Comparison of ENCODE assay signal across 20 cellular contexts in the genomic region with DNA sequence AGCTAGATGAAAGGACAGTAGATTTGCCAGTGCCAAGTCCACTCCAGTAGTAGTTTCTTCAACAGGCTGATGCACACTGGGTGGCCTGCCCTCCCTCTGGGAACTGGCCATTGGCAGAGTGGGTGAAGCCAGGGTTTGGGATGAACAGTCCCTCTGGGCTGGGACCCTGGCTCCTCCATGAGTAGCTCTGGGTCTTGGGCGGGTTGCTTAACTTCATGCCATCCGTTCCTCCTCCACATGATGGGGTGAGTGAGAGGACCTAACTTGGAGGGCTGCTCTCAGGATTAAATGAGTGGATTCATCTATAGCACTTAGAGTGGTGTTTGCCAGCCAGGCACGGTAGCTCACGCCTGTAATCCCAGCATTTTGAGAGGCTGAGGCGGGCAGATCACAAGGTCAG. TPM values are rescaled to one million over a fixed set of nuclear protein-coding genes. Genes with fewer than 3 reads are reported as not detected.
A peak's percentile ranks its signal among the peaks of the same experiment; 100 is the strongest.
DNase-seq lines count a peak whose midpoint lies in the region; ATAC-seq and TF ChIP-seq lines count a peak whose summit lies in the region.
"Had no signal": no experiment of that assay in that cellular context is flagged by ENCODE, and none has a peak within 500 bp of the region (broad histone marks: within the 10 kb centered on the region; RNA-seq: fewer than 3 reads in every experiment).

No MANE protein-coding gene starts in this region.

- no peak for ATAC-seq in upper lobe of right lung
- ATAC-seq: HCT116, HepG2 had no signal

- H3K27ac ChIP-seq in endodermal cell (ENCODE audit: low read depth, low read length) (no peak overlapping the region), neutrophil (peak overlapping the region; percentile 8), upper lobe of right lung (no peak overlapping the region)
- H3K27ac ChIP-seq: 22Rv1, PC-9 had no signal

- no peaks in the 10 kb centered on the region for H3K9me3 ChIP-seq in endodermal cell (ENCODE audit: control insufficient read depth, low read length)
- no peaks in the 10 kb centered on the region for H3K9me3 ChIP-seq in neutrophil
- H3K9me3 ChIP-seq in upper lobe of right lung, result no peaks in the 10 kb centered on the region
- H3K9me3 ChIP-seq: BE2C had no signal

- CTCF ChIA-PET in activated CD4-positive, alpha-beta memory T cell treated with anti-CD3 and anti-CD28 coated beads for 36 hours (lab: Charles Lee), result no interaction called here
- CTCF ChIA-PET in activated CD4-positive, alpha-beta memory T cell treated with anti-CD3 and anti-CD28 coated beads, Interleukin-2, amount 10 ng/mL, durations not matched to agents 7 days and 5 days (lab: Charles Lee), result interaction anchor here (0.7 kb wide), 1 partner anchor 208 kb away, joined by 3 read pairs; a partner anchor contains a TSS

- H3K36me3 ChIP-seq in endodermal cell (ENCODE audit: control insufficient read depth, insufficient read depth, low read length) (peaks cover 61% of the 10 kb centered on the region), neutrophil (peaks cover 81% of the 10 kb centered on the region), upper lobe of right lung (peaks cover 68% of the 10 kb centered on the region)

- H3K4me3 ChIP-seq in endodermal cell (ENCODE audit: low read length) (no peak overlapping the region), neutrophil (ENCODE audit: low read depth in 1 of 2, low read length in 1 of 2) (no peak overlapping the region), upper lobe of right lung (no peak overlapping the region)
- H3K4me3 ChIP-seq: PC-9 had no signal

- intact Hi-C loops in activated CD4-positive, alpha-beta memory T cell treated with anti-CD3 and anti-CD28 coated beads for 36 hours (cut with micrococcal nuclease), result no loop called here
- intact Hi-C loops in upper lobe of right lung (cut with DNase I), result no loop called here
- intact Hi-C loops in activated T-helper 1 cell treated with anti-CD3 and anti-CD28 coated beads, Interleukin-12 subunit alpha, Interleukin-12 subunit beta, Interleukin-2, Interleukin-4 antibody, amounts not matched to agents 30 ng/mL and 10 ng/mL and 1 ng/mL, durations not matched to agents 14 hours and 24 hours and 36 hours (cut with micrococcal nuclease), result no loop called here

- H3K9ac ChIP-seq in endodermal cell (ENCODE audit: extremely low read depth, low read length, poor library complexity, severe bottlenecking), result no peak overlapping the region

- H3K4me1 ChIP-seq in endodermal cell (ENCODE audit: control insufficient read depth, insufficient read depth, low read length) (peaks cover 2% of the 10 kb centered on the region), neutrophil (ENCODE audit: control insufficient read depth in 1 of 2, insufficient read depth in 1 of 2, low read depth in 1 of 2, low read length in 1 of 2) (peaks cover 5 to 12% of the 10 kb centered on the region in 2 experiments), upper lobe of right lung (peaks cover 6% of the 10 kb centered on the region)
- H3K4me1 ChIP-seq: BE2C had no signal

- H3K9me3 Mint-ChIP-seq in activated CD4-positive, alpha-beta memory T cell treated with anti-CD3 and anti-CD28 coated beads for 36 hours, result no peaks in the 10 kb centered on the region
- H3K9me3 Mint-ChIP-seq in activated CD4-positive, alpha-beta memory T cell treated with anti-CD3 and anti-CD28 coated beads, Interleukin-2, amount 10 ng/mL, durations not matched to agents 7 days and 5 days, result no peaks in the 10 kb centered on the region
- no peaks in the 10 kb centered on the region for H3K9me3 Mint-ChIP-seq in endodermal cell
- no peaks in the 10 kb centered on the region for H3K9me3 Mint-ChIP-seq in activated T-helper 1 cell treated with anti-CD3 and anti-CD28 coated beads, Interleukin-12 subunit alpha, Interleukin-12 subunit beta, Interleukin-2, Interleukin-4 antibody, amounts not matched to agents 30 ng/mL and 10 ng/mL and 1 ng/mL, durations not matched to agents 14 hours and 24 hours and 36 hours

- H3K27me3 ChIP-seq in endodermal cell (ENCODE audit: control insufficient read depth, insufficient read depth, low read length, poor library complexity, severe bottlenecking), result no peaks in the 10 kb centered on the region
- no peaks in the 10 kb centered on the region for H3K27me3 ChIP-seq in neutrophil
- H3K27me3 ChIP-seq in upper lobe of right lung, result no peaks in the 10 kb centered on the region
- H3K27me3 ChIP-seq: BE2C had no signal

- TF ChIP-seq CTCF in endodermal cell (conservative IDR thresholded peaks at IDR 0.05), result no peak
- TF ChIP-seq CTCF in neutrophil (IDR thresholded peaks at IDR 0.05), result no peak
- no peak for TF ChIP-seq CTCF in upper lobe of right lung (IDR thresholded peaks at IDR 0.05)

- 89 to 98% methylated on average over 4 to 5 of the region's 5 CpGs for WGBS in endodermal cell (ENCODE audit: insufficient coverage in 1 of 2, insufficient read length in 1 of 2), 2 experiments

- H3K27ac Mint-ChIP-seq in activated CD4-positive, alpha-beta memory T cell treated with anti-CD3 and anti-CD28 coated beads for 36 hours, result peak overlapping the region; percentile 23
- no peak overlapping the region for H3K27ac Mint-ChIP-seq in activated CD4-positive, alpha-beta memory T cell treated with anti-CD3 and anti-CD28 coated beads, Interleukin-2, amount 10 ng/mL, durations not matched to agents 7 days and 5 days
- no peak overlapping the region for H3K27ac Mint-ChIP-seq in endodermal cell
- no peak overlapping the region for H3K27ac Mint-ChIP-seq in activated T-helper 1 cell treated with anti-CD3 and anti-CD28 coated beads, Interleukin-12 subunit alpha, Interleukin-12 subunit beta, Interleukin-2, Interleukin-4 antibody, amounts not matched to agents 30 ng/mL and 10 ng/mL and 1 ng/mL, durations not matched to agents 14 hours and 24 hours and 36 hours

- no peak for DNase-seq in activated CD4-positive, alpha-beta memory T cell treated with anti-CD3 and anti-CD28 coated beads for 36 hours
- no peak for DNase-seq in activated CD4-positive, alpha-beta memory T cell treated with anti-CD3 and anti-CD28 coated beads, Interleukin-2, amount 10 ng/mL, durations not matched to agents 7 days and 5 days
- DNase-seq in endodermal cell (peak; percentile 22), upper lobe of right lung (peak; percentile 22), NCI-H748 treated with DMSO at 0.1 percent for 48 hours (lab: John Stamatoyannopoulos, UW) (no peak)
- DNase-seq in activated CD4-positive, CD25-positive, alpha-beta regulatory T cell (lab: John Stamatoyannopoulos, UW), result no peak
- no peak for DNase-seq in activated T-helper 1 cell treated with anti-CD3 and anti-CD28 coated beads, Interleukin-12 subunit alpha, Interleukin-12 subunit beta, Interleukin-2, Interleukin-4 antibody, amounts not matched to agents 30 ng/mL and 10 ng/mL and 1 ng/mL, durations not matched to agents 14 hours and 24 hours and 36 hours (ENCODE audit: low spot score)
- DNase-seq: BE2C, DMS153, DND-41, MV-4-11, NCI-H2029, NCI-H446 treated with DMSO at 0.1 percent for 48 hours, NCI-H526, PC-9, Right ventricle myocardium superior had no signal

- H3K4me3 Mint-ChIP-seq in activated CD4-positive, alpha-beta memory T cell treated with anti-CD3 and anti-CD28 coated beads for 36 hours, result no peak overlapping the region
- H3K4me3 Mint-ChIP-seq in activated CD4-positive, alpha-beta memory T cell treated with anti-CD3 and anti-CD28 coated beads, Interleukin-2, amount 10 ng/mL, durations not matched to agents 7 days and 5 days, result no peak overlapping the region
- H3K4me3 Mint-ChIP-seq in endodermal cell, result no peak overlapping the region
- no peak overlapping the region for H3K4me3 Mint-ChIP-seq in activated T-helper 1 cell treated with anti-CD3 and anti-CD28 coated beads, Interleukin-12 subunit alpha, Interleukin-12 subunit beta, Interleukin-2, Interleukin-4 antibody, amounts not matched to agents 30 ng/mL and 10 ng/mL and 1 ng/mL, durations not matched to agents 14 hours and 24 hours and 36 hours

- peaks cover 7% of the 10 kb centered on the region for H3K4me1 Mint-ChIP-seq in activated CD4-positive, alpha-beta memory T cell treated with anti-CD3 and anti-CD28 coated beads for 36 hours (ENCODE audit: low read depth)
- no peaks in the 10 kb centered on the region for H3K4me1 Mint-ChIP-seq in activated CD4-positive, alpha-beta memory T cell treated with anti-CD3 and anti-CD28 coated beads, Interleukin-2, amount 10 ng/mL, durations not matched to agents 7 days and 5 days
- peaks cover 2% of the 10 kb centered on the region for H3K4me1 Mint-ChIP-seq in endodermal cell
- H3K4me1 Mint-ChIP-seq in activated T-helper 1 cell treated with anti-CD3 and anti-CD28 coated beads, Interleukin-12 subunit alpha, Interleukin-12 subunit beta, Interleukin-2, Interleukin-4 antibody, amounts not matched to agents 30 ng/mL and 10 ng/mL and 1 ng/mL, durations not matched to agents 14 hours and 24 hours and 36 hours (ENCODE audit: low read depth), result peaks cover under 1% of the 10 kb centered on the region

- POLR2A ChIA-PET in activated CD4-positive, alpha-beta memory T cell treated with anti-CD3 and anti-CD28 coated beads for 36 hours (lab: Charles Lee), result no interaction called here
- POLR2A ChIA-PET in activated CD4-positive, alpha-beta memory T cell treated with anti-CD3 and anti-CD28 coated beads, Interleukin-2, amount 10 ng/mL, durations not matched to agents 7 days and 5 days (lab: Charles Lee), result no interaction called here

- no peaks in the 10 kb centered on the region for H3K27me3 Mint-ChIP-seq in activated CD4-positive, alpha-beta memory T cell treated with anti-CD3 and anti-CD28 coated beads for 36 hours
- no peaks in the 10 kb centered on the region for H3K27me3 Mint-ChIP-seq in activated CD4-positive, alpha-beta memory T cell treated with anti-CD3 and anti-CD28 coated beads, Interleukin-2, amount 10 ng/mL, durations not matched to agents 7 days and 5 days
- H3K27me3 Mint-ChIP-seq in endodermal cell (ENCODE audit: insufficient read depth), result no peaks in the 10 kb centered on the region
- H3K27me3 Mint-ChIP-seq in activated T-helper 1 cell treated with anti-CD3 and anti-CD28 coated beads, Interleukin-12 subunit alpha, Interleukin-12 subunit beta, Interleukin-2, Interleukin-4 antibody, amounts not matched to agents 30 ng/mL and 10 ng/mL and 1 ng/mL, durations not matched to agents 14 hours and 24 hours and 36 hours (ENCODE audit: insufficient read depth), result no peaks in the 10 kb centered on the region

- peaks cover 51% of the 10 kb centered on the region for H3K36me3 Mint-ChIP-seq in activated CD4-positive, alpha-beta memory T cell treated with anti-CD3 and anti-CD28 coated beads for 36 hours
- peaks cover 55% of the 10 kb centered on the region for H3K36me3 Mint-ChIP-seq in activated CD4-positive, alpha-beta memory T cell treated with anti-CD3 and anti-CD28 coated beads, Interleukin-2, amount 10 ng/mL, durations not matched to agents 7 days and 5 days (ENCODE audit: low read depth)
- peaks cover 76% of the 10 kb centered on the region for H3K36me3 Mint-ChIP-seq in endodermal cell (ENCODE audit: low read depth)
- H3K36me3 Mint-ChIP-seq in activated T-helper 1 cell treated with anti-CD3 and anti-CD28 coated beads, Interleukin-12 subunit alpha, Interleukin-12 subunit beta, Interleukin-2, Interleukin-4 antibody, amounts not matched to agents 30 ng/mL and 10 ng/mL and 1 ng/mL, durations not matched to agents 14 hours and 24 hours and 36 hours (ENCODE audit: low read depth), result peaks cover 47% of the 10 kb centered on the region

RNA-seq across cellular contexts. Expression of a gene that starts 47.2 kb away (rescaled TPM):
- 10 to 100 TPM; 93.9 to 95.6 TPM for total RNA-seq in activated CD4-positive, alpha-beta memory T cell treated with anti-CD3 and anti-CD28 coated beads for 36 hours
- 10 to 100 TPM; 27.9 to 28.9 TPM for total RNA-seq in activated CD4-positive, alpha-beta memory T cell treated with anti-CD3 and anti-CD28 coated beads, Interleukin-2, amount 10 ng/mL, durations not matched to agents 7 days and 5 days
- total RNA-seq in endodermal cell (10 to 100 TPM; 25.5 to 34.5 TPM), upper lobe of right lung (15.9 TPM)
- polyA plus RNA-seq in endodermal cell (2013, experiment 1 of 2), result 30.1 TPM
- polyA plus RNA-seq in endodermal cell (2013, experiment 2 of 2), result 26.0 TPM
- total RNA-seq in activated T-helper 1 cell treated with anti-CD3 and anti-CD28 coated beads, Interleukin-12 subunit alpha, Interleukin-12 subunit beta, Interleukin-2, Interleukin-4 antibody, amounts not matched to agents 30 ng/mL and 10 ng/mL and 1 ng/mL, durations not matched to agents 14 hours and 24 hours and 36 hours, result 123 and 126 TPM in 2 replicates

RNA-seq across cellular contexts. Expression of a gene that starts 47.3 kb away (rescaled TPM):
- 10 to 100 TPM; 48.4 to 48.5 TPM for total RNA-seq in activated CD4-positive, alpha-beta memory T cell treated with anti-CD3 and anti-CD28 coated beads for 36 hours
- 10 to 100 TPM; 21.5 to 23.2 TPM for total RNA-seq in activated CD4-positive, alpha-beta memory T cell treated with anti-CD3 and anti-CD28 coated beads, Interleukin-2, amount 10 ng/mL, durations not matched to agents 7 days and 5 days
- total RNA-seq in endodermal cell (10 to 100 TPM; 43.9 to 44.8 TPM), upper lobe of right lung (31.5 TPM)
- 27.7 TPM for polyA plus RNA-seq in endodermal cell (2013, experiment 1 of 2)
- polyA plus RNA-seq in endodermal cell (2013, experiment 2 of 2), result 25.8 TPM
- 69.0 and 73.0 TPM in 2 replicates for total RNA-seq in activated T-helper 1 cell treated with anti-CD3 and anti-CD28 coated beads, Interleukin-12 subunit alpha, Interleukin-12 subunit beta, Interleukin-2, Interleukin-4 antibody, amounts not matched to agents 30 ng/mL and 10 ng/mL and 1 ng/mL, durations not matched to agents 14 hours and 24 hours and 36 hours

RNA-seq across cellular contexts. Expression of a gene that starts 50.8 kb away (rescaled TPM):
- 10 to 100 TPM; 35.8 to 37.3 TPM for total RNA-seq in activated CD4-positive, alpha-beta memory T cell treated with anti-CD3 and anti-CD28 coated beads for 36 hours
- 10 to 100 TPM; 37.6 to 38.6 TPM for total RNA-seq in activated CD4-positive, alpha-beta memory T cell treated with anti-CD3 and anti-CD28 coated beads, Interleukin-2, amount 10 ng/mL, durations not matched to agents 7 days and 5 days
- 10 to 100 TPM; 77.2 to 84.8 TPM for total RNA-seq in endodermal cell
- polyA plus RNA-seq in endodermal cell (2013, experiment 1 of 2), result 46.0 TPM
- 44.3 TPM for polyA plus RNA-seq in endodermal cell (2013, experiment 2 of 2)
- total RNA-seq in upper lobe of right lung, result 49.2 TPM
- total RNA-seq in activated T-helper 1 cell treated with anti-CD3 and anti-CD28 coated beads, Interleukin-12 subunit alpha, Interleukin-12 subunit beta, Interleukin-2, Interleukin-4 antibody, amounts not matched to agents 30 ng/mL and 10 ng/mL and 1 ng/mL, durations not matched to agents 14 hours and 24 hours and 36 hours, result 49.5 and 49.6 TPM in 2 replicates

Comparison
In these comparisons a context has a peak if more than half of its experiments do, and no peak if none do; other contexts are left out.
1. DNase-seq: peak in endodermal cell (single experiment) and upper lobe of right lung (single experiment); none in activated CD4-positive, alpha-beta memory T cell treated with anti-CD3 and anti-CD28 coated beads for 36 hours (single experiment), activated CD4-positive, alpha-beta memory T cell treated with anti-CD3 and anti-CD28 coated beads, Interleukin-2, amount 10 ng/mL, durations not matched to agents 7 days and 5 days (single experiment), activated CD4-positive, CD25-positive, alpha-beta regulatory T cell (0 of 4), activated T-helper 1 cell treated with anti-CD3 and anti-CD28 coated beads, Interleukin-12 subunit alpha, Interleukin-12 subunit beta, Interleukin-2, Interleukin-4 antibody, amounts not matched to agents 30 ng/mL and 10 ng/mL and 1 ng/mL, durations not matched to agents 14 hours and 24 hours and 36 hours (single experiment) and NCI-H748 treated with DMSO at 0.1 percent for 48 hours (single experiment).